Comparison of ENCODE assay signal across 25 cellular contexts in the genomic region with DNA sequence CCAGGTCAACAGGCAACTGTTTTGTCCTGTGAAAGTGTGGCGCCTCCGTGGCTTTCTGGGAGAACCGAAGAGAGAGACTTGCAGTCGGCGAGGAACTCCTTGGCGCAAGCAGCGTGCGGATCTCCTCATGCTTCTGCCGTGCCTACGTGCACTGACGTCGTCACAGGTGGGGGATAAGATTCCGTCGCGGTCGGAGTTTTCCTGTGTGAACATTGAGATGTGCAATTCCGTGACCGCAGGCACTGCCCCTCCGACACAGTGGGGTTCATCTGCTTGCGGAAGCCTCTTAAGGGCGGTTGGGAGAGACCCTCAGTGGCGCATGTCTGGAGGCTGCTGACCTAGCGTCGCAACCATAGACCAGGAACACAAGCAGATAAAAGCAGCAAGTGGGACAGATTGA.
A peak's percentile ranks its signal among the peaks of the same experiment; 100 is the strongest.
DNase-seq lines count a peak whose midpoint lies in the region; ATAC-seq and TF ChIP-seq lines count a peak whose summit lies in the region.
"Had no signal": no experiment of that assay in that cellular context is flagged by ENCODE, and none has a peak within 500 bp of the region (broad histone marks: within the 10 kb centered on the region; RNA-seq: fewer than 3 reads in every experiment).

No MANE protein-coding gene starts in this region.

- intact Hi-C loops in lower lobe of right lung (cut with DNase I): no loop called here
- intact Hi-C loops in esophagus squamous epithelium (cut with DNase I): no loop called here

- H3K4me3 ChIP-seq in lower lobe of right lung (no peak overlapping the region), esophagus squamous epithelium (no peak overlapping the region)
- H3K4me3 ChIP-seq: dorsolateral prefrontal cortex, heart left ventricle, K562, Peyer's patch, SJSA1, thoracic aorta had no signal

- POLR2A ChIA-PET in WTC11 (lab: Charles Lee): no interaction called here

- no peak for TF ChIP-seq POLR2A in esophagus squamous epithelium (IDR thresholded peaks at IDR 0.05)

- peaks cover 94% of the 10 kb centered on the region for H3K4me1 Mint-ChIP-seq in stimulated activated naive CD8-positive, alpha-beta T cell treated with anti-CD3 and anti-CD28 coated beads, Interleukin-15, Interleukin-2, amounts not matched to agents 100 ng/mL and 50 ng/mL, for 24 hours (ENCODE audit: low read depth)
- H3K4me1 Mint-ChIP-seq in WTC11: peaks cover 35% of the 10 kb centered on the region

- TF ChIP-seq CTCF in WTC11 (IDR thresholded peaks at IDR 0.05) (no peak), lower lobe of right lung (IDR thresholded peaks at IDR 0.05) (no peak), esophagus squamous epithelium (IDR thresholded peaks at IDR 0.05) (no peak)

- CTCF ChIA-PET in WTC11 (lab: Charles Lee): interaction anchor here (0.8 kb wide), 1 partner anchor 19 kb away, joined by 6 read pairs; no protein-coding TSS in a partner anchor

- peaks cover 46% of the 10 kb centered on the region for H3K36me3 Mint-ChIP-seq in stimulated activated naive CD8-positive, alpha-beta T cell treated with anti-CD3 and anti-CD28 coated beads, Interleukin-15, Interleukin-2, amounts not matched to agents 100 ng/mL and 50 ng/mL, for 24 hours (ENCODE audit: low read depth)
- H3K36me3 Mint-ChIP-seq in WTC11: peaks cover 4% of the 10 kb centered on the region

- 99% methylated on average over 24 of the region's 24 CpGs; no CpG with 5 or more reads in 1 of the 2 donors for WGBS in esophagus squamous epithelium, 2 donors

- peaks cover 3% of the 10 kb centered on the region for H3K9me3 Mint-ChIP-seq in stimulated activated naive CD8-positive, alpha-beta T cell treated with anti-CD3 and anti-CD28 coated beads, Interleukin-15, Interleukin-2, amounts not matched to agents 100 ng/mL and 50 ng/mL, for 24 hours
- H3K9me3 Mint-ChIP-seq in WTC11: no peaks in the 10 kb centered on the region
- H3K9me3 Mint-ChIP-seq: CD4-positive, alpha-beta memory T cell; central memory CD8-positive, alpha-beta T cell; natural killer cell treated with Interleukin-12 subunit alpha and Interleukin-12 subunit beta and Interleukin-15 and Interleukin-18, amount 100 ng/mL, for 72 hours; stimulated activated memory B cell treated with anti-CD40 and anti-IgM and Interleukin-4, amounts not matched to agents 10 μg/mL and 1 μg/mL and 100 μg/mL, for 72 hours had no signal

- H3K27ac ChIP-seq in lower lobe of right lung (peak overlapping the region; percentile 44), esophagus squamous epithelium (peak overlapping the region in 1 of 4 donors; percentile 42)
- H3K27ac ChIP-seq: dorsolateral prefrontal cortex, SJSA1, thoracic aorta, VCaP had no signal

- H3K4me1 ChIP-seq in lower lobe of right lung (peaks cover 46% of the 10 kb centered on the region), esophagus squamous epithelium (peaks cover 0 to 42% (median 14%) of the 10 kb centered on the region in 3 donors)

- peak overlapping the region; percentile 74 for H3K27ac Mint-ChIP-seq in stimulated activated naive CD8-positive, alpha-beta T cell treated with anti-CD3 and anti-CD28 coated beads, Interleukin-15, Interleukin-2, amounts not matched to agents 100 ng/mL and 50 ng/mL, for 24 hours
- H3K27ac Mint-ChIP-seq in WTC11: peak overlapping the region; percentile 57; the same call in 1 of the 2 replicates

- H3K27me3 ChIP-seq in lower lobe of right lung (ENCODE audit: low read depth): no peaks in the 10 kb centered on the region
- no peaks in the 10 kb centered on the region for H3K27me3 ChIP-seq in esophagus squamous epithelium
- H3K27me3 ChIP-seq: dorsolateral prefrontal cortex, heart left ventricle, Peyer's patch, SJSA1 had no signal

- H3K36me3 ChIP-seq in lower lobe of right lung (peaks cover 10% of the 10 kb centered on the region), esophagus squamous epithelium (peaks cover 0 to 36% (median 0%) of the 10 kb centered on the region in 3 donors)
- H3K36me3 ChIP-seq: Peyer's patch, thoracic aorta had no signal

- no peaks in the 10 kb centered on the region for H3K9me3 ChIP-seq in lower lobe of right lung
- H3K9me3 ChIP-seq in esophagus squamous epithelium: no peaks in the 10 kb centered on the region
- H3K9me3 ChIP-seq: heart left ventricle, Peyer's patch, SJSA1, thoracic aorta had no signal

- no peak for DNase-seq in stimulated activated naive CD8-positive, alpha-beta T cell treated with anti-CD3 and anti-CD28 coated beads, Interleukin-15, Interleukin-2, amounts not matched to agents 100 U/mL and 50 U/mL, for 24 hours
- DNase-seq in WTC11 (ENCODE audit: low spot score) (no peak), lower lobe of right lung (no peak), T-helper 9 cell (no peak), esophagus squamous epithelium (lab: John Stamatoyannopoulos, UW) (no peak)
- DNase-seq in stimulated activated CD4-positive, alpha-beta T cell treated with anti-CD3 and anti-CD28 coated beads, Interleukin-15, amount 100 ng/mL, for 24 hours: no peak
- DNase-seq: aorta; CD4-positive, alpha-beta memory T cell; midbrain; NCI-H146; NCI-H510A treated with DMSO at 0.1 percent for 48 hours; NK-92 treated with Interleukin-12 subunit alpha and Interleukin-12 subunit beta, amount 100 ng/mL, for 24 hours; stimulated activated CD4-positive, alpha-beta T cell treated with anti-CD3 and anti-CD28 coated beads, Interleukin-2, amount 100 ng/mL, for 24 hours had no signal

- no peak overlapping the region for H3K4me3 Mint-ChIP-seq in stimulated activated naive CD8-positive, alpha-beta T cell treated with anti-CD3 and anti-CD28 coated beads, Interleukin-15, Interleukin-2, amounts not matched to agents 100 ng/mL and 50 ng/mL, for 24 hours
- H3K4me3 Mint-ChIP-seq in WTC11: no peak overlapping the region
- H3K4me3 Mint-ChIP-seq: stimulated activated memory B cell treated with anti-CD40 and anti-IgM and Interleukin-4, amounts not matched to agents 10 μg/mL and 1 μg/mL and 100 μg/mL, for 72 hours had no signal

- H3K27me3 Mint-ChIP-seq in stimulated activated naive CD8-positive, alpha-beta T cell treated with anti-CD3 and anti-CD28 coated beads, Interleukin-15, Interleukin-2, amounts not matched to agents 100 ng/mL and 50 ng/mL, for 24 hours: no peaks in the 10 kb centered on the region
- no peaks in the 10 kb centered on the region for H3K27me3 Mint-ChIP-seq in WTC11 (ENCODE audit: low read depth)
- H3K27me3 Mint-ChIP-seq: CD4-positive, alpha-beta memory T cell; central memory CD8-positive, alpha-beta T cell; natural killer cell treated with Interleukin-12 subunit alpha and Interleukin-12 subunit beta and Interleukin-15 and Interleukin-18, amount 100 ng/mL, for 72 hours; stimulated activated memory B cell treated with anti-CD40 and anti-IgM and Interleukin-4, amounts not matched to agents 10 μg/mL and 1 μg/mL and 100 μg/mL, for 72 hours had no signal

- no peak for ATAC-seq in stimulated activated naive CD8-positive, alpha-beta T cell treated with anti-CD3 and anti-CD28 coated beads, Interleukin-15, Interleukin-2, amounts not matched to agents 100 U/mL and 50 U/mL, for 24 hours
- ATAC-seq in WTC11: no peak
- ATAC-seq in lower lobe of right lung: no peak
- ATAC-seq: HCT116; K562; natural killer cell treated with Interleukin-12 subunit alpha and Interleukin-12 subunit beta and Interleukin-15 and Interleukin-18, amount 100 ng/mL, for 72 hours; stimulated activated memory B cell treated with anti-CD40 and anti-IgM and Interleukin-4, amounts not matched to agents 10 μg/mL and 1 μg/mL and 100 μg/mL, for 72 hours had no signal

TF ChIP-seq in WTC11, 78 proteins besides CTCF, POLR2A, EP300 and RAD21:
- TF ChIP-seq, protein P1, sequence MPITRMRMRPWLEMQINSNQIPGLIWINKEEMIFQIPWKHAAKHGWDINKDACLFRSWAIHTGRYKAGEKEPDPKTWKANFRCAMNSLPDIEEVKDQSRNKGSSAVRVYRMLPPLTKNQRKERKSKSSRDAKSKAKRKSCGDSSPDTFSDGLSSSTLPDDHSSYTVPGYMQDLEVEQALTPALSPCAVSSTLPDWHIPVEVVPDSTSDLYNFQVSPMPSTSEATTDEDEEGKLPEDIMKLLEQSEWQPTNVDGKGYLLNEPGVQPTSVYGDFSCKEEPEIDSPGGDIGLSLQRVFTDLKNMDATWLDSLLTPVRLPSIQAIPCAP (CRISPR knock-in tag; IDR thresholded peaks at IDR 0.05): no peak
- TF ChIP-seq JUN (CRISPR knock-in tag; IDR thresholded peaks at IDR 0.05) (no peak), PRRX2 (CRISPR knock-in tag; IDR thresholded peaks at IDR 0.05) (no peak)
- TF ChIP-seq, protein P2, sequence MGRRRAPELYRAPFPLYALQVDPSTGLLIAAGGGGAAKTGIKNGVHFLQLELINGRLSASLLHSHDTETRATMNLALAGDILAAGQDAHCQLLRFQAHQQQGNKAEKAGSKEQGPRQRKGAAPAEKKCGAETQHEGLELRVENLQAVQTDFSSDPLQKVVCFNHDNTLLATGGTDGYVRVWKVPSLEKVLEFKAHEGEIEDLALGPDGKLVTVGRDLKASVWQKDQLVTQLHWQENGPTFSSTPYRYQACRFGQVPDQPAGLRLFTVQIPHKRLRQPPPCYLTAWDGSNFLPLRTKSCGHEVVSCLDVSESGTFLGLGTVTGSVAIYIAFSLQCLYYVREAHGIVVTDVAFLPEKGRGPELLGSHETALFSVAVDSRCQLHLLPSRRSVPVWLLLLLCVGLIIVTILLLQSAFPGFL (CRISPR knock-in tag; IDR thresholded peaks at IDR 0.05; ENCODE audit: borderline replicate concordance): no peak
